In genomic region chr3:42097166-42097946, GRCh38 we compare ENCODE assay signal across 2 cellular contexts.
TF ChIP-seq lines count a peak whose summit lies in the region.

No MANE protein-coding gene starts in this region.

TF ChIP-seq in K562, 482 proteins besides CTCF, POLR2A, EP300 and RAD21:
- peak; percentile 50 for TF ChIP-seq EGR1 (conservative IDR thresholded peaks at IDR 0.05)
- TF ChIP-seq CBX8 (IDR thresholded peaks at IDR 0.05; ENCODE audit: borderline replicate concordance, extremely low read depth, low read depth, low read length, poor library complexity, severe bottlenecking), result no peak

TF ChIP-seq in GM23338, 12 proteins besides CTCF, POLR2A, EP300 and RAD21:
- no peak for TF ChIP-seq REST (IDR thresholded peaks at IDR 0.05; ENCODE audit: unreplicated experiment)
- TF ChIP-seq JUNB (IDR thresholded peaks at IDR 0.05; ENCODE audit: unreplicated experiment), result no peak
- TF ChIP-seq EZH2 (IDR thresholded peaks at IDR 0.05; ENCODE audit: low read depth, unreplicated experiment), result no peak
- no peak for TF ChIP-seq STAT1 (IDR thresholded peaks at IDR 0.05; ENCODE audit: unreplicated experiment)
- TF ChIP-seq EZH2phosphoT487 (IDR thresholded peaks at IDR 0.05; ENCODE audit: unreplicated experiment), result no peak
- TF ChIP-seq ZNF114 (CRISPR knock-in tag; IDR thresholded peaks at IDR 0.05), result no peak
- no peak for TF ChIP-seq NANOG (IDR thresholded peaks at IDR 0.05; ENCODE audit: borderline replicate concordance)
- no peak for TF ChIP-seq ETS1 (IDR thresholded peaks at IDR 0.05)
- no peak for TF ChIP-seq ZNF462 (CRISPR knock-in tag; IDR thresholded peaks at IDR 0.05)
- TF ChIP-seq POLR2AphosphoS5 (IDR thresholded peaks at IDR 0.05; ENCODE audit: low read depth), result no peak
- TF ChIP-seq CREB1 (CRISPR knock-in tag; IDR thresholded peaks at IDR 0.05; ENCODE audit: low read depth), result no peak
- no peak for TF ChIP-seq ZNF331 (CRISPR knock-in tag; IDR thresholded peaks at IDR 0.05; ENCODE audit: low read depth)
